ENCODE assay signal across 3 cellular contexts in genomic region chr2:153510996-153511395, GRCh38.
TF ChIP-seq lines count a peak whose summit lies in the region.

No MANE protein-coding gene starts in this region.

TF ChIP-seq in HepG2, 621 proteins besides CTCF, POLR2A, EP300 and RAD21:
- TF ChIP-seq ZBTB3 (CRISPR knock-in tag; IDR thresholded peaks at IDR 0.05; ENCODE audit: borderline replicate concordance, low read depth) (no peak), ZNF326 (CRISPR knock-in tag; IDR thresholded peaks at IDR 0.05; ENCODE audit: borderline replicate concordance) (no peak), NFE2L2 (IDR thresholded peaks at IDR 0.05; ENCODE audit: low read length) (peak; percentile 93), ZNF589 (CRISPR knock-in tag; conservative IDR thresholded peaks at IDR 0.05) (no peak), ZBTB25 (CRISPR knock-in tag; IDR thresholded peaks at IDR 0.05) (no peak), REXO4 (CRISPR knock-in tag; IDR thresholded peaks at IDR 0.05; ENCODE audit: borderline replicate concordance) (no peak), SKIL (CRISPR knock-in tag; IDR thresholded peaks at IDR 0.05; ENCODE audit: borderline replicate concordance) (no peak), MAFF (IDR thresholded peaks at IDR 0.05; ENCODE audit: low read depth, low read length) (peak; percentile 47; the same call in 1 of the 2 replicates), FOSL1 (CRISPR knock-in tag; IDR thresholded peaks at IDR 0.05; ENCODE audit: borderline replicate concordance) (no peak), ISX (CRISPR knock-in tag; conservative IDR thresholded peaks at IDR 0.05) (no peak), MAFK (conservative IDR thresholded peaks at IDR 0.05 in 1 of 2, IDR thresholded peaks at IDR 0.05 in 1 of 2; ENCODE audit: low read length in 2 of 2) (peak; percentile 61 to 65)

TF ChIP-seq in IMR-90, 13 proteins besides CTCF, POLR2A, EP300 and RAD21:
- TF ChIP-seq RCOR1 (IDR thresholded peaks at IDR 0.05; ENCODE audit: insufficient replicate concordance, low read length) (no peak), NFE2L2 (IDR thresholded peaks at IDR 0.05; ENCODE audit: low read depth, low read length) (peak; percentile 88), MAZ (IDR thresholded peaks at IDR 0.05; ENCODE audit: borderline replicate concordance, low read depth, low read length) (no peak), MAFK (IDR thresholded peaks at IDR 0.05; ENCODE audit: low read depth, low read length) (peak; percentile 27; the same call in 1 of the 2 replicates), ELK1 (IDR thresholded peaks at IDR 0.05; ENCODE audit: borderline replicate concordance, low read depth, low read length) (no peak)
TF ChIP-seq in IMR-90: peak in this region for 2.

TF ChIP-seq in H1, 55 proteins besides CTCF, POLR2A, EP300 and RAD21:
- TF ChIP-seq TEAD4 (IDR thresholded peaks at IDR 0.05; ENCODE audit: low read depth, low read length) (no peak), E2F6 (IDR thresholded peaks at IDR 0.05) (no peak), SIRT6 (IDR thresholded peaks at IDR 0.05; ENCODE audit: low read length) (no peak), YY1 (IDR thresholded peaks at IDR 0.05; ENCODE audit: low read depth, low read length) (no peak), CHD1 (IDR thresholded peaks at IDR 0.05; ENCODE audit: low read depth, low read length) (no peak), MAFK (IDR thresholded peaks at IDR 0.05; ENCODE audit: low read depth, low read length) (peak; percentile 31; the same call in 1 of the 2 replicates)
